In genomic region chr1:39332828-39333227, GRCh38 we compare ENCODE assay signal across 21 cellular contexts.
DNase-seq lines count a peak whose midpoint lies in the region; ATAC-seq and TF ChIP-seq lines count a peak whose summit lies in the region.
"Had no signal": no experiment of that assay in that cellular context is flagged by ENCODE, and none has a peak within 500 bp of the region (broad histone marks: within the 10 kb centered on the region; RNA-seq: fewer than 3 reads in every experiment).

No MANE protein-coding gene starts in this region.

- H2BK12ac ChIP-seq in trophoblast cell (ENCODE audit: low read length) = no peak overlapping the region

- H3K4me1 ChIP-seq in IMR-90 (ENCODE audit: control insufficient read depth, insufficient read depth, low read length) (no peaks in the 10 kb centered on the region), trophoblast cell (ENCODE audit: control insufficient read depth in 1 of 2, insufficient read depth in 2 of 2, low read length in 2 of 2) (no peaks in the 10 kb centered on the region)
- H3K4me1 ChIP-seq: right atrium auricular region had no signal

- no peak overlapping the region for H2BK120ac ChIP-seq in IMR-90 (ENCODE audit: low read depth, low read length)
- H2BK120ac ChIP-seq in trophoblast cell (ENCODE audit: insufficient read depth, low read length, poor library complexity) = no peak overlapping the region

- no peaks in the 10 kb centered on the region; the same call in 1 of the 2 replicates for H4K20me1 ChIP-seq in IMR-90 (ENCODE audit: insufficient read depth, low read length)

- no peak overlapping the region for H3K23ac ChIP-seq in IMR-90 (ENCODE audit: low read depth, low read length)
- H3K23ac ChIP-seq in trophoblast cell (ENCODE audit: low read length) = no peak overlapping the region

- dilution Hi-C loops in IMR-90 (cut with HindIII; ENCODE audit: low sequenced_read_pairs, unreplicated experiment) = no loop called here

- H3K36me3 Mint-ChIP-seq in activated CD8-positive, alpha-beta memory T cell treated with anti-CD3 and anti-CD28 coated beads, Interleukin-2, amount 10 ng/mL, durations not matched to agents 7 days and 5 days = peaks cover 85% of the 10 kb centered on the region
- peaks cover 86% of the 10 kb centered on the region for H3K36me3 Mint-ChIP-seq in activated T-helper 2 cell treated with anti-CD3 and anti-CD28 coated beads, Interferon-gamma antibody, Interleukin-2, Interleukin-4, amounts not matched to agents 10 μg/mL and 5 μg/mL and 100 μg/mL, durations not matched to agents 14 hours and 24 hours and 36 hours (ENCODE audit: low read depth)

- H2BK5ac ChIP-seq in IMR-90 (ENCODE audit: low read depth, low read length, poor library complexity, severe bottlenecking) (no peak overlapping the region), trophoblast cell (ENCODE audit: low read depth, low read length, poor library complexity) (no peak overlapping the region)

- H4K91ac ChIP-seq in IMR-90 (ENCODE audit: insufficient read depth, low read depth, low read length) (no peak overlapping the region), trophoblast cell (ENCODE audit: low read depth, low read length) (no peak overlapping the region)

- TF ChIP-seq CTCF in IMR-90 (conservative IDR thresholded peaks at IDR 0.05; ENCODE audit: low read depth, low read length) = no peak

- no peak for TF ChIP-seq RAD21 in IMR-90 (IDR thresholded peaks at IDR 0.05; ENCODE audit: low read length)

- H3K9ac ChIP-seq in IMR-90 (ENCODE audit: low read depth, low read length) = no peak overlapping the region
- H3K9ac ChIP-seq in trophoblast cell (ENCODE audit: low read length) = peak overlapping the region; percentile 68

- H2AFZ ChIP-seq in IMR-90 (replicated peaks; ENCODE audit: low read length, poor library complexity) = no peak overlapping the region
- H2AFZ ChIP-seq in trophoblast cell (ENCODE audit: insufficient read depth, low read length, poor library complexity) = no peak overlapping the region

- no peaks in the 10 kb centered on the region for H3K27me3 Mint-ChIP-seq in activated CD8-positive, alpha-beta memory T cell treated with anti-CD3 and anti-CD28 coated beads, Interleukin-2, amount 10 ng/mL, durations not matched to agents 7 days and 5 days
- H3K27me3 Mint-ChIP-seq in activated T-helper 2 cell treated with anti-CD3 and anti-CD28 coated beads, Interferon-gamma antibody, Interleukin-2, Interleukin-4, amounts not matched to agents 10 μg/mL and 5 μg/mL and 100 μg/mL, durations not matched to agents 14 hours and 24 hours and 36 hours (ENCODE audit: low read depth) = no peaks in the 10 kb centered on the region
- H3K27me3 Mint-ChIP-seq: B cell, memory B cell had no signal

- H3K9me3 Mint-ChIP-seq in activated CD8-positive, alpha-beta memory T cell treated with anti-CD3 and anti-CD28 coated beads, Interleukin-2, amount 10 ng/mL, durations not matched to agents 7 days and 5 days (ENCODE audit: low read depth) = no peaks in the 10 kb centered on the region
- no peaks in the 10 kb centered on the region for H3K9me3 Mint-ChIP-seq in activated T-helper 2 cell treated with anti-CD3 and anti-CD28 coated beads, Interferon-gamma antibody, Interleukin-2, Interleukin-4, amounts not matched to agents 10 μg/mL and 5 μg/mL and 100 μg/mL, durations not matched to agents 14 hours and 24 hours and 36 hours
- H3K9me3 Mint-ChIP-seq: memory B cell had no signal

- H3K4ac ChIP-seq in IMR-90 (ENCODE audit: low read depth, low read length) = no peak overlapping the region
- no peak overlapping the region for H3K4ac ChIP-seq in trophoblast cell (ENCODE audit: low read depth, low read length)

- in situ Hi-C loops in IMR-90 (cut with MboI; ENCODE audit: low sequenced_read_pairs) = no loop called here

- no peaks in the 10 kb centered on the region for H3K79me2 ChIP-seq in trophoblast cell (ENCODE audit: control insufficient read depth, insufficient read depth, low read length, poor library complexity)

- peak; percentile 41 for ATAC-seq in activated CD8-positive, alpha-beta memory T cell treated with anti-CD3 and anti-CD28 coated beads, Interleukin-2, amount 10 ng/mL, durations not matched to agents 7 days and 5 days
- ATAC-seq in IMR-90 (ENCODE audit: low read depth) = no peak
- ATAC-seq in HG02885 (IDR thresholded peaks at IDR 0.05; ENCODE audit: poor library complexity, unreplicated experiment) = no peak
- no peak for ATAC-seq in GM18867 (IDR thresholded peaks at IDR 0.05; ENCODE audit: unreplicated experiment)
- ATAC-seq: Right ventricle myocardium inferior had no signal

- H3K9me1 ChIP-seq in IMR-90 (ENCODE audit: insufficient read depth, low read length) = no peaks in the 10 kb centered on the region; the same call in 1 of the 2 replicates

- no peak overlapping the region for H3K4me2 ChIP-seq in IMR-90 (ENCODE audit: low read depth, low read length)
- H3K4me2 ChIP-seq in trophoblast cell (ENCODE audit: low read length) = no peak overlapping the region

- POLR2A ChIA-PET in IMR-90 (lab: Charles Lee; ENCODE audit: unreplicated experiment) = no interaction called here

- H3K27ac ChIP-seq in IMR-90 (ENCODE audit: insufficient read depth, low read length) (no peak overlapping the region), trophoblast cell (ENCODE audit: low read depth, low read length) (no peak overlapping the region)
- H3K27ac ChIP-seq: coronary artery, right atrium auricular region had no signal

- no peak overlapping the region for H2BK20ac ChIP-seq in IMR-90 (ENCODE audit: low read depth, low read length)

- peak overlapping the region; percentile 5 for H3K4me3 Mint-ChIP-seq in activated CD8-positive, alpha-beta memory T cell treated with anti-CD3 and anti-CD28 coated beads, Interleukin-2, amount 10 ng/mL, durations not matched to agents 7 days and 5 days
- H3K4me3 Mint-ChIP-seq in activated T-helper 2 cell treated with anti-CD3 and anti-CD28 coated beads, Interferon-gamma antibody, Interleukin-2, Interleukin-4, amounts not matched to agents 10 μg/mL and 5 μg/mL and 100 μg/mL, durations not matched to agents 14 hours and 24 hours and 36 hours (ENCODE audit: low read depth) = no peak overlapping the region
- H3K4me3 Mint-ChIP-seq: B cell, memory B cell had no signal

- H4K12ac ChIP-seq in trophoblast cell (ENCODE audit: low read depth, low read length) = no peak overlapping the region

- H4K5ac ChIP-seq in IMR-90 (ENCODE audit: low read depth, low read length) = no peak overlapping the region

- H2AK5ac ChIP-seq in IMR-90 (ENCODE audit: low read depth, low read length) (no peak overlapping the region), trophoblast cell (ENCODE audit: low read length) (no peak overlapping the region)

- intact Hi-C loops in IMR-90 (cut with micrococcal nuclease) = no loop called here
- intact Hi-C loops in activated T-helper 2 cell treated with anti-CD3 and anti-CD28 coated beads, Interferon-gamma antibody, Interleukin-2, Interleukin-4, amounts not matched to agents 10 μg/mL and 5 μg/mL and 100 μg/mL, durations not matched to agents 14 hours and 24 hours and 36 hours (cut with micrococcal nuclease) = no loop called here

- H3K18ac ChIP-seq in IMR-90 (ENCODE audit: low read depth, low read length) = no peak overlapping the region
- H3K18ac ChIP-seq in trophoblast cell (ENCODE audit: low read length) = no peak overlapping the region

- no peak overlapping the region for H3K14ac ChIP-seq in IMR-90 (replicated peaks; ENCODE audit: low read depth, low read length)
- no peak overlapping the region for H3K14ac ChIP-seq in trophoblast cell (ENCODE audit: low read length)

- TSS peak; percentile 7 for BruUV-seq in IMR-90 (replicated peaks; lab: Mats Ljungman, UMichigan)

- H3K4me3 ChIP-seq in IMR-90 (ENCODE audit: insufficient read depth, low read depth, low read length) (no peak overlapping the region), trophoblast cell (ENCODE audit: low read depth, low read length) (no peak overlapping the region)
- H3K4me3 ChIP-seq: coronary artery, right atrium auricular region had no signal

- H3K27me3 ChIP-seq in IMR-90 (ENCODE audit: control insufficient read depth, insufficient read depth, low read length) (no peaks in the 10 kb centered on the region), trophoblast cell (ENCODE audit: insufficient read depth, low read length) (no peaks in the 10 kb centered on the region)
- H3K27me3 ChIP-seq: right atrium auricular region had no signal

- DNase-seq in activated CD8-positive, alpha-beta memory T cell treated with anti-CD3 and anti-CD28 coated beads, Interleukin-2, amount 10 ng/mL, durations not matched to agents 7 days and 5 days = peak; percentile 66
- DNase-seq in activated CD8-positive, alpha-beta memory T cell treated with anti-CD3 and anti-CD28 coated beads for 24 hours = no peak
- DNase-seq in IMR-90 = no peak
- no peak for DNase-seq in activated T-helper 2 cell treated with anti-CD3 and anti-CD28 coated beads, Interferon-gamma antibody, Interleukin-2, Interleukin-4, amounts not matched to agents 10 μg/mL and 5 μg/mL and 100 μg/mL, durations not matched to agents 14 hours and 24 hours and 36 hours (ENCODE audit: low spot score)
- DNase-seq in trophoblast cell = no peak
- no peak for DNase-seq in NCI-H2196 treated with DMSO at 0.1 percent for 48 hours (lab: John Stamatoyannopoulos, UW; ENCODE audit: unreplicated experiment)
- DNase-seq: activated CD4-positive, alpha-beta T cell treated with anti-CD3 and anti-CD28 coated beads for 1 hour; EL; Kasumi-1; left cardiac atrium; NCI-H1694 treated with DMSO at 0.1 percent for 48 hours; NCI-H226; NCI-H774; stimulated activated CD4-positive, alpha-beta T cell treated with anti-CD3 and anti-CD28 coated beads, Interleukin-12 subunit alpha, Interleukin-12 subunit beta, amount 100 ng/mL, for 4 hours had no signal

- CTCF ChIA-PET in activated CD8-positive, alpha-beta memory T cell treated with anti-CD3 and anti-CD28 coated beads, Interleukin-2, amount 10 ng/mL, durations not matched to agents 7 days and 5 days (lab: Charles Lee) = interaction anchor here (3.6 kb wide), 1 partner anchor 142 kb away, joined by 17 read pairs; no protein-coding TSS in a partner anchor
- CTCF ChIA-PET in IMR-90 (lab: Yijun Ruan, JAX) = no interaction called here

- H2BK15ac ChIP-seq in IMR-90 (ENCODE audit: low read depth, low read length) = no peak overlapping the region

- H3K4me1 Mint-ChIP-seq in activated CD8-positive, alpha-beta memory T cell treated with anti-CD3 and anti-CD28 coated beads, Interleukin-2, amount 10 ng/mL, durations not matched to agents 7 days and 5 days = peaks cover 76% of the 10 kb centered on the region
- H3K4me1 Mint-ChIP-seq in activated T-helper 2 cell treated with anti-CD3 and anti-CD28 coated beads, Interferon-gamma antibody, Interleukin-2, Interleukin-4, amounts not matched to agents 10 μg/mL and 5 μg/mL and 100 μg/mL, durations not matched to agents 14 hours and 24 hours and 36 hours (ENCODE audit: low read depth) = peaks cover 15% of the 10 kb centered on the region
- H3K4me1 Mint-ChIP-seq: B cell, memory B cell had no signal

- peaks cover 38% of the 10 kb centered on the region for H3K36me3 ChIP-seq in IMR-90 (ENCODE audit: control insufficient read depth, insufficient read depth, low read length)
- H3K36me3 ChIP-seq in trophoblast cell (ENCODE audit: control insufficient read depth in 1 of 2, insufficient read depth in 2 of 2, low read length in 2 of 2) = peaks cover 11 to 42% of the 10 kb centered on the region in 2 experiments

- H3K9me3 ChIP-seq in IMR-90 (ENCODE audit: control insufficient read depth, insufficient read depth, low read length) (no peaks in the 10 kb centered on the region), trophoblast cell (ENCODE audit: insufficient read depth, low read depth, low read length) (no peaks in the 10 kb centered on the region)
- H3K9me3 ChIP-seq: right atrium auricular region had no signal

- H2AK9ac ChIP-seq in IMR-90 (replicated peaks; ENCODE audit: low read depth, low read length, poor library complexity) = no peak overlapping the region

- H4K8ac ChIP-seq in IMR-90 (ENCODE audit: low read depth in 2 of 2, low read length in 2 of 2) = no peak overlapping the region
- H4K8ac ChIP-seq in trophoblast cell (ENCODE audit: low read depth, low read length) = no peak overlapping the region

- WGBS in IMR-90 (ENCODE audit: extremely low coverage in 2 of 2, insufficient read length in 1 of 2), 2 experiments = no CpG with 5 or more reads among the region's 2 CpGs
- WGBS in trophoblast cell (ENCODE audit: extremely low coverage, insufficient coverage, insufficient read length) = no CpG with 5 or more reads among the region's 2 CpGs

- H3K79me1 ChIP-seq in IMR-90 (ENCODE audit: low read depth in 1 of 2, low read length in 2 of 2) (peaks cover 29 to 36% of the 10 kb centered on the region in 2 experiments), trophoblast cell (ENCODE audit: low read length) (no peaks in the 10 kb centered on the region)

- no peak overlapping the region for H3K56ac ChIP-seq in IMR-90 (ENCODE audit: extremely low read depth, insufficient read depth, low read length)

- H3K27ac Mint-ChIP-seq in activated CD8-positive, alpha-beta memory T cell treated with anti-CD3 and anti-CD28 coated beads, Interleukin-2, amount 10 ng/mL, durations not matched to agents 7 days and 5 days = peak overlapping the region; percentile 78
- peak overlapping the region; percentile 33 for H3K27ac Mint-ChIP-seq in activated T-helper 2 cell treated with anti-CD3 and anti-CD28 coated beads, Interferon-gamma antibody, Interleukin-2, Interleukin-4, amounts not matched to agents 10 μg/mL and 5 μg/mL and 100 μg/mL, durations not matched to agents 14 hours and 24 hours and 36 hours
- H3K27ac Mint-ChIP-seq: B cell, memory B cell had no signal

- no peak for TF ChIP-seq POLR2A in IMR-90 (IDR thresholded peaks at IDR 0.05; ENCODE audit: low read depth, low read length)
